28 cellular contexts compared by ENCODE assay signal in genomic region chr12:4586500-4586899, GRCh38.
"Had no signal": no experiment of that assay in that cellular context is flagged by ENCODE, and none has a peak within 500 bp of the region (broad histone marks: within the 10 kb centered on the region; RNA-seq: fewer than 3 reads in every experiment).

No MANE protein-coding gene starts in this region.

- H3K4me2 ChIP-seq: hepatocyte had no signal

- DNase-seq: colonic mucosa; effector CD8-positive, alpha-beta T cell; foreskin keratinocyte; heart left ventricle; kidney; left lung; mesenchymal stem cell; naive thymus-derived CD4-positive, alpha-beta T cell; pancreas; retina; right lobe of liver; small intestine; stimulated activated CD4-positive, alpha-beta T cell treated with anti-CD3 and anti-CD28 coated beads, Interleukin-15, amount 100 ng/mL, for 24 hours; stimulated activated CD4-positive, alpha-beta T cell treated with anti-CD3 and anti-CD28 coated beads, Interleukin-2, amount 100 ng/mL, for 48 hours; stimulated activated naive CD4-positive, alpha-beta T cell treated with Interleukin-2 at 50 U/mL for 16 hours; stomach; trophoblast cell had no signal

- H3K4me3 ChIP-seq: colonic mucosa, esophagus muscularis mucosa, gastroesophageal sphincter, heart left ventricle, hepatocyte, left lung, pancreas, right lobe of liver, stomach, thyroid gland had no signal

- H3K36me3 Mint-ChIP-seq: mesothelial cell of epicardium; naive thymus-derived CD4-positive, alpha-beta T cell; stimulated activated effector memory CD8-positive, alpha-beta T cell treated with anti-CD3 and anti-CD28 coated beads, Interleukin-12 subunit alpha, Interleukin-12 subunit beta, amount 100 ng/mL, for 72 hours had no signal

- H3K27me3 ChIP-seq: colonic mucosa, hepatocyte, left lung, pancreas, right lobe of liver, thyroid gland had no signal

- H3K9me3 ChIP-seq: colonic mucosa, esophagus muscularis mucosa, gastroesophageal sphincter, heart left ventricle, left lung, neutrophil, pancreas, right lobe of liver, stomach, thyroid gland had no signal

- H3K79me2 ChIP-seq: hepatocyte had no signal

- H3K4me1 Mint-ChIP-seq: mesothelial cell of epicardium; naive thymus-derived CD4-positive, alpha-beta T cell; nephron; stimulated activated effector memory CD8-positive, alpha-beta T cell treated with anti-CD3 and anti-CD28 coated beads, Interleukin-12 subunit alpha, Interleukin-12 subunit beta, amount 100 ng/mL, for 72 hours had no signal

- FAIRE-seq: kidney, pancreas, small intestine had no signal

- H3K27ac Mint-ChIP-seq: dendritic cell treated with granulocyte-macrophage colony-stimulating factor and Interleukin-4, amounts not matched to agents 40 ng/mL and 50 ng/mL, for 4 days; endodermal cell; mesothelial cell of epicardium; naive thymus-derived CD4-positive, alpha-beta T cell; stimulated activated effector memory CD8-positive, alpha-beta T cell treated with anti-CD3 and anti-CD28 coated beads, Interleukin-12 subunit alpha, Interleukin-12 subunit beta, amount 100 ng/mL, for 72 hours had no signal

- ATAC-seq: foreskin keratinocyte; gastroesophageal sphincter; heart left ventricle; left lung; naive thymus-derived CD4-positive, alpha-beta T cell; pancreas; stimulated activated effector memory CD8-positive, alpha-beta T cell treated with anti-CD3 and anti-CD28 coated beads, Interleukin-12 subunit alpha, Interleukin-12 subunit beta, amount 100 ng/mL, for 72 hours had no signal

- H3K27ac ChIP-seq: colonic mucosa, epithelial cell of prostate, esophagus muscularis mucosa, foreskin keratinocyte, gastroesophageal sphincter, heart left ventricle, hepatocyte, left lung, neutrophil, pancreas, right lobe of liver, stomach had no signal

- H3K4me3 Mint-ChIP-seq: dendritic cell treated with granulocyte-macrophage colony-stimulating factor and Interleukin-4, amounts not matched to agents 40 ng/mL and 50 ng/mL, for 4 days; endodermal cell; mesothelial cell of epicardium; naive thymus-derived CD4-positive, alpha-beta T cell; nephron; stimulated activated effector memory CD8-positive, alpha-beta T cell treated with anti-CD3 and anti-CD28 coated beads, Interleukin-12 subunit alpha, Interleukin-12 subunit beta, amount 100 ng/mL, for 72 hours had no signal

- H3K9me3 Mint-ChIP-seq: dendritic cell treated with granulocyte-macrophage colony-stimulating factor and Interleukin-4, amounts not matched to agents 40 ng/mL and 50 ng/mL, for 4 days; nephron; stimulated activated effector memory CD8-positive, alpha-beta T cell treated with anti-CD3 and anti-CD28 coated beads, Interleukin-12 subunit alpha, Interleukin-12 subunit beta, amount 100 ng/mL, for 72 hours had no signal

- H2AFZ ChIP-seq: hepatocyte had no signal

- H3K4me1 ChIP-seq: colonic mucosa, esophagus muscularis mucosa, foreskin keratinocyte, gastroesophageal sphincter, heart left ventricle, left lung, pancreas, right lobe of liver had no signal

- H3K36me3 ChIP-seq: colonic mucosa, esophagus muscularis mucosa, gastroesophageal sphincter, heart left ventricle, left lung, neutrophil, pancreas, right lobe of liver, stomach, thyroid gland had no signal
